ENCODE assay signal across 1 cellular context in genomic region chr11:14190992-14191773, GRCh38.
TF ChIP-seq lines count a peak whose summit lies in the region.

No MANE protein-coding gene starts in this region.

TF ChIP-seq in IMR-90, 13 proteins besides CTCF, POLR2A, EP300 and RAD21 (continued from another document):
- TF ChIP-seq ELK1 (IDR thresholded peaks at IDR 0.05; ENCODE audit: borderline replicate concordance, low read depth, low read length) (no peak), CEBPB (IDR thresholded peaks at IDR 0.05; ENCODE audit: low read depth, low read length) (no peak), SMC3 (IDR thresholded peaks at IDR 0.05; ENCODE audit: low read depth, low read length) (no peak), FOS (IDR thresholded peaks at IDR 0.05; ENCODE audit: low read depth, low read length) (no peak)
